In genomic region chr16:87564524-87564778, GRCh38 we compare ENCODE assay signal across 1 cellular context.
TF ChIP-seq lines count a peak whose summit lies in the region.

No MANE protein-coding gene starts in this region.

TF ChIP-seq in WTC11, 78 proteins besides CTCF, POLR2A, EP300 and RAD21:
- peak; percentile 11; the same call in 1 of the 2 replicates for TF ChIP-seq ZBTB43 (CRISPR knock-in tag; IDR thresholded peaks at IDR 0.05)
- TF ChIP-seq CREM (CRISPR knock-in tag; IDR thresholded peaks at IDR 0.05) = no peak
